ENCODE assay signal across 1 cellular context in the genomic region with DNA sequence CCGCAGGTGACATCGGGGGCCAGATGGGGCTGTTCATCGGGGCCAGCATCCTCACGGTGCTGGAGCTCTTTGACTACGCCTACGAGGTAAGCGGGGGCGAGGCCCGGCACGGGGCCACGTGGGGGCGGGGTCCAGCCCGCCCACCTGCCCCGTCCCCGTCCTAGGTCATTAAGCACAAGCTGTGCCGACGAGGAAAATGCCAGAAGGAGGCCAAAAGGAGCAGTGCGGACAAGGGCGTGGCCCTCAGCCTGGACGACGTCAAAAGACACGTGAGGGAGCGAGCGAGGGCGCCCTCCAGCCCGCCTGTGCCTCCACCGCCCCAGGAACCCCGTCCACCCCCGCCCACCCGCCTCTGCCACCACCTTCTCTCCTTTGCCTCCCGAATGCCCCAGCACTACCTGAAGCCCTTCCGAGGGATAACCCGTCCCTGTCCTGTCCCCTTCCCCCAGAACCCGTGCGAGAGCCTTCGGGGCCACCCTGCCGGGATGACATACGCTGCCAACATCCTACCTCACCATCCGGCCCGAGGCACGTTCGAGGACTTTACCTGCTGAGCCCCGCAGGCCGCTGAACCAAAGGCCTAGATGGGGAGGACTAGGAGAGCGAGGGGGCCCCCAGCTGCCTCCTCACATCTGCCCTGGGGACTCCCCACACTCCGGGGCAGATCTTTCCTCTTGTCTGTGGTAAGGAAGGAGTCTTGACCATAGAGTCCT.
TF ChIP-seq lines count a peak whose summit lies in the region.

No MANE protein-coding gene starts in this region.

TF ChIP-seq in GM12878, 131 proteins besides CTCF, POLR2A, EP300 and RAD21:
- TF ChIP-seq NR2F1 (conservative IDR thresholded peaks at IDR 0.05) (0 out of 2 replicates have a peak, but pooled peaks have one; percentile 28), BHLHE40 (IDR thresholded peaks at IDR 0.05; ENCODE audit: borderline replicate concordance in 1 of 2, low read depth in 2 of 2, low read length in 1 of 2) (0 out of 4 replicates have a peak, but pooled peaks of 1 of the 2 experiments have one; percentile 20), SUPT20H (IDR thresholded peaks at IDR 0.05; ENCODE audit: borderline replicate concordance, control insufficient read depth, low read depth, low read length) (no peak)
TF ChIP-seq in GM12878: peak in this region for 2.
